Comparison of ENCODE assay signal across 9 cellular contexts in the genomic region with DNA sequence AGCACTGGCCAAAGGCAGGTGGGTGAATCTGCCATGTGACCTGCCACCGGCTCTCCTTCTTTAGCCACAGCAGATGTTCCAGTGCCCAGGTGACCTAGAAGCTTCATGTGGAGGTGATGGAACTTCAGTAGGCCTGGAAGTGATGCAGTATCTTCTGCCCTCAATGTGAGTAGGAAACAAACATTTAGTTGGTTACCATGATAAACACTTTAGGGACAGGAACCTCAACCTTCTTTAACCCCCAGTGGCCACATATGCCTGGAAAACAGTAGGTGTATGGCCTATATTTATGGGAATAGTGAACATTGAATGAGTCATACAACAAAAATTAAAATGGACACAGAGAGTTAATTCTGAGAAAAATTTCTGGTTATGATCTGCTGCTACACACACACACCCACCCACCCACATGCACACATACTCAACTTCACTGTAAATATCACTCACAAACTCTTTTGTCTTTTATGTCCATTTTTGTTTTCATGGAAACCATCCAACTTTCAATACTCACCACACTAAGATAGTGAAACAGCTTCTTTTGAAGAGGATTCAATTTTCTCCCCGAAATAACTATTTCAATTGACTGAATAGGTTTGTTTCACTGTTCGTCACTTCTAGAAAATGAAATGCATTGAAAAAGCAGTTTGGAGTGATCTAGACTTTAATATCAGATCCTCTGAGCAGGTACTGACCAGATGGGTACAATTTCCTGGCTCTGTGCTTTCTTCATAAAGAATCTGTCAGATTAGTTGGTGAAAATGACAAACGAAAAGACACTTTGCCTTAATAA.
A peak's percentile ranks its signal among the peaks of the same experiment; 100 is the strongest.
DNase-seq lines count a peak whose midpoint lies in the region; ATAC-seq and TF ChIP-seq lines count a peak whose summit lies in the region.
"Had no signal": no experiment of that assay in that cellular context is flagged by ENCODE, and none has a peak within 500 bp of the region (broad histone marks: within the 10 kb centered on the region; RNA-seq: fewer than 3 reads in every experiment).

No MANE protein-coding gene starts in this region.

- no peak for DNase-seq in activated naive CD8-positive, alpha-beta T cell treated with anti-CD3 and anti-CD28 coated beads, Interleukin-2, amount 50 U/mL, for 24 hours
- DNase-seq in activated naive CD8-positive, alpha-beta T cell treated with anti-CD3 and anti-CD28 coated beads for 36 hours = no peak
- DNase-seq in cardiac fibroblast (ENCODE audit: low read depth in 2 of 2) (peak; percentile 51 to 56), transverse colon (no peak), NK-92 (lab: John Stamatoyannopoulos, UW; ENCODE audit: unreplicated experiment) (no peak), NCI-H524 treated with DMSO at 0.1 percent for 48 hours (lab: John Stamatoyannopoulos, UW) (no peak), SIG-M5 (lab: John Stamatoyannopoulos, UW) (no peak)

- WGBS in transverse colon (ENCODE audit: low coverage in 1 of 2), 2 donors = 57 to 63% methylated on average over 2 to 4 of the region's 4 CpGs

- H3K27ac ChIP-seq in transverse colon = peak overlapping the region; percentile 56 to 80 (median 62)
- H3K27ac ChIP-seq: VCaP had no signal

- H3K36me3 ChIP-seq in transverse colon = no peaks in the 10 kb centered on the region

- ATAC-seq in activated naive CD8-positive, alpha-beta T cell treated with anti-CD3 and anti-CD28 coated beads, Interleukin-2, amount 50 U/mL, for 24 hours = peak; percentile 33
- peak; percentile 59 for ATAC-seq in HG03095 (IDR thresholded peaks at IDR 0.05; ENCODE audit: unreplicated experiment)

- no peak overlapping the region for H3K4me3 Mint-ChIP-seq in activated naive CD8-positive, alpha-beta T cell treated with anti-CD3 and anti-CD28 coated beads, Interleukin-2, amount 50 U/mL, for 24 hours
- no peak overlapping the region for H3K4me3 Mint-ChIP-seq in activated naive CD8-positive, alpha-beta T cell treated with anti-CD3 and anti-CD28 coated beads for 36 hours

- TF ChIP-seq EP300 in transverse colon (IDR thresholded peaks at IDR 0.05; ENCODE audit: low read depth) = no peak

- H3K4me1 Mint-ChIP-seq in activated naive CD8-positive, alpha-beta T cell treated with anti-CD3 and anti-CD28 coated beads, Interleukin-2, amount 50 U/mL, for 24 hours = peaks cover 11% of the 10 kb centered on the region
- peaks cover 9% of the 10 kb centered on the region for H3K4me1 Mint-ChIP-seq in activated naive CD8-positive, alpha-beta T cell treated with anti-CD3 and anti-CD28 coated beads for 36 hours

- no peaks in the 10 kb centered on the region for H3K9me3 Mint-ChIP-seq in activated naive CD8-positive, alpha-beta T cell treated with anti-CD3 and anti-CD28 coated beads, Interleukin-2, amount 50 U/mL, for 24 hours
- no peaks in the 10 kb centered on the region for H3K9me3 Mint-ChIP-seq in activated naive CD8-positive, alpha-beta T cell treated with anti-CD3 and anti-CD28 coated beads for 36 hours

- H3K4me3 ChIP-seq in cardiac fibroblast (replicated peaks in 1 of 2; ENCODE audit: low read depth in 2 of 2, low read length in 2 of 2) (no peak overlapping the region), transverse colon (no peak overlapping the region)

- peaks cover 7 to 61% (median 12%) of the 10 kb centered on the region in 4 donors for H3K4me1 ChIP-seq in transverse colon

- peaks cover 9% of the 10 kb centered on the region for H3K27me3 Mint-ChIP-seq in activated naive CD8-positive, alpha-beta T cell treated with anti-CD3 and anti-CD28 coated beads, Interleukin-2, amount 50 U/mL, for 24 hours
- peaks cover 11% of the 10 kb centered on the region for H3K27me3 Mint-ChIP-seq in activated naive CD8-positive, alpha-beta T cell treated with anti-CD3 and anti-CD28 coated beads for 36 hours

- TF ChIP-seq CTCF in cardiac fibroblast (IDR thresholded peaks at IDR 0.05; ENCODE audit: low read depth, low read length) (no peak), transverse colon (IDR thresholded peaks at IDR 0.05) (no peak)

- H3K9me3 ChIP-seq in transverse colon = no peaks in the 10 kb centered on the region

- H3K27me3 ChIP-seq in transverse colon = no peaks in the 10 kb centered on the region

- TF ChIP-seq POLR2A in transverse colon (IDR thresholded peaks at IDR 0.05) = no peak

- intact Hi-C loops in transverse colon (cut with DNase I; ENCODE audit: low total_unique reads) = no loop called here

- H3K36me3 Mint-ChIP-seq in activated naive CD8-positive, alpha-beta T cell treated with anti-CD3 and anti-CD28 coated beads, Interleukin-2, amount 50 U/mL, for 24 hours (ENCODE audit: low read depth) = no peaks in the 10 kb centered on the region
- H3K36me3 Mint-ChIP-seq in activated naive CD8-positive, alpha-beta T cell treated with anti-CD3 and anti-CD28 coated beads for 36 hours = no peaks in the 10 kb centered on the region

- in situ Hi-C loops in transverse colon (cut with MboI; ENCODE audit: low pct_ligation_motif_present in 1 of 4, low pct_unique_long_range_greater_than_20kb in 1 of 4, low sequenced_read_pairs in 3 of 4) = no loop called here

- peak overlapping the region; percentile 61 for H3K27ac Mint-ChIP-seq in activated naive CD8-positive, alpha-beta T cell treated with anti-CD3 and anti-CD28 coated beads, Interleukin-2, amount 50 U/mL, for 24 hours
- H3K27ac Mint-ChIP-seq in activated naive CD8-positive, alpha-beta T cell treated with anti-CD3 and anti-CD28 coated beads for 36 hours = no peak overlapping the region

Comparison
In these comparisons a context has a peak if more than half of its experiments do, and no peak if none do; other contexts are left out.
1. DNase-seq: peak in cardiac fibroblast (2 of 2); none in activated naive CD8-positive, alpha-beta T cell treated with anti-CD3 and anti-CD28 coated beads, Interleukin-2, amount 50 U/mL, for 24 hours (single experiment), activated naive CD8-positive, alpha-beta T cell treated with anti-CD3 and anti-CD28 coated beads for 36 hours (single experiment), transverse colon (single experiment), NK-92 (single experiment), NCI-H524 treated with DMSO at 0.1 percent for 48 hours (single experiment) and SIG-M5 (single experiment).